In genomic region chr7:27179503-27180430, GRCh38 we compare ENCODE assay signal across 8 cellular contexts. TPM values are rescaled to one million over a fixed set of nuclear protein-coding genes. Genes with fewer than 3 reads are reported as not detected.
DNase-seq lines count a peak whose midpoint lies in the region; ATAC-seq, FAIRE-seq and TF ChIP-seq lines count a peak whose summit lies in the region.

No MANE protein-coding gene starts in this region.

- intact Hi-C loops in CD8-positive, alpha-beta T cell (cut with DNase I, micrococcal nuclease), result no loop called here
- intact Hi-C loops in left lung (cut with DNase I), result no loop called here

- H3K36me3 Mint-ChIP-seq in CD8-positive, alpha-beta T cell, result no peaks in the 10 kb centered on the region

- no peaks in the 10 kb centered on the region for H3K9me3 Mint-ChIP-seq in CD8-positive, alpha-beta T cell

- peaks cover 57% of the 10 kb centered on the region for H3K27me3 ChIP-seq in CD8-positive, alpha-beta T cell (ENCODE audit: insufficient read depth, low read length)
- H3K27me3 ChIP-seq in bronchial epithelial cell (ENCODE audit: control insufficient read depth, insufficient read depth, low read length) (peaks cover 68% of the 10 kb centered on the region), left lung (peaks cover 99 to 100% of the 10 kb centered on the region in 2 donors)

- no peak overlapping the region for H3K27ac Mint-ChIP-seq in CD8-positive, alpha-beta T cell

- no peak for FAIRE-seq in bronchial epithelial cell (lab: Jason Lieb, UNC)

- POLR2A ChIA-PET in CD8-positive, alpha-beta T cell (lab: Charles Lee), result interaction anchor here (0.7 kb wide), 1 partner anchor 39 kb away, joined by 4 read pairs; no protein-coding TSS in a partner anchor

- peak in 6 of 7 experiments; percentile 47 to 75 (median 58) for DNase-seq in CD8-positive, alpha-beta T cell
- DNase-seq in HUDEP-2 (lab: John Stamatoyannopoulos, UW; ENCODE audit: unreplicated experiment in 76 of 76), result peak in 45 of 76 experiments; percentile 1 to 73 (median 33)
- DNase-seq in bronchial epithelial cell (ENCODE audit: low read depth), result no peak
- peak; percentile 55 to 90 for DNase-seq in left lung
- DNase-seq in stimulated activated CD4-positive, alpha-beta T cell treated with anti-CD3 and anti-CD28 coated beads, Interleukin-4, amount 100 ng/mL, for 4 hours, result peak; percentile 41 to 67

- peaks cover 24% of the 10 kb centered on the region for H3K4me1 Mint-ChIP-seq in CD8-positive, alpha-beta T cell (ENCODE audit: low read depth)

- H3K27ac ChIP-seq in CD8-positive, alpha-beta T cell (ENCODE audit: low read depth, low read length), result no peak overlapping the region
- H3K27ac ChIP-seq in VCaP, result peak overlapping the region; percentile 99
- no peak overlapping the region for H3K27ac ChIP-seq in left lung

- TF ChIP-seq CTCF in CD8-positive, alpha-beta T cell (IDR thresholded peaks at IDR 0.05), result peak; percentile 89
- peak; percentile 92 for TF ChIP-seq CTCF in VCaP (conservative IDR thresholded peaks at IDR 0.05)
- TF ChIP-seq CTCF in bronchial epithelial cell (IDR thresholded peaks at IDR 0.05; ENCODE audit: insufficient read depth, low read length, severe bottlenecking), result peak; percentile 82
- TF ChIP-seq CTCF in left lung (IDR thresholded peaks at IDR 0.05), result peak; percentile 79 to 81

- H3K27me3 Mint-ChIP-seq in CD8-positive, alpha-beta T cell (ENCODE audit: low read depth), result peaks cover 66% of the 10 kb centered on the region

- ATAC-seq in CD8-positive, alpha-beta T cell, result peak; percentile 77
- peak; percentile 77 for ATAC-seq in left lung
- no peak for ATAC-seq in HG03571 (IDR thresholded peaks at IDR 0.05; ENCODE audit: unreplicated experiment)
- no peak for ATAC-seq in HG02840 (IDR thresholded peaks at IDR 0.05; ENCODE audit: low FRiP score, unreplicated experiment)

- no peaks in the 10 kb centered on the region for H3K36me3 ChIP-seq in CD8-positive, alpha-beta T cell (ENCODE audit: insufficient read depth, low read length)
- H3K36me3 ChIP-seq in bronchial epithelial cell (ENCODE audit: control insufficient read depth, insufficient read depth, low read length) (no peaks in the 10 kb centered on the region), left lung (no peaks in the 10 kb centered on the region)

- H3K4me3 Mint-ChIP-seq in CD8-positive, alpha-beta T cell, result peak overlapping the region; percentile 61

- no peak overlapping the region for H3K4me3 ChIP-seq in CD8-positive, alpha-beta T cell (ENCODE audit: low read depth, low read length)
- H3K4me3 ChIP-seq in bronchial epithelial cell (ENCODE audit: low read depth, low read length) (no peak overlapping the region), left lung (no peak overlapping the region)

- no peaks in the 10 kb centered on the region for H3K9me3 ChIP-seq in CD8-positive, alpha-beta T cell (ENCODE audit: low read length)
- no peaks in the 10 kb centered on the region for H3K9me3 ChIP-seq in left lung

- CTCF ChIA-PET in CD8-positive, alpha-beta T cell (lab: Charles Lee), result interaction anchor here (0.7 to 3.4 kb wide), 20 partner anchors 9 to 1093 kb away, joined by 3 to 30 read pairs (median 4); partner anchors contain the start of genes HOXA3 and HOXA7

- H3K4me1 ChIP-seq in CD8-positive, alpha-beta T cell (ENCODE audit: insufficient read depth, low read length), result peaks cover 17% of the 10 kb centered on the region
- H3K4me1 ChIP-seq in left lung, result peaks cover 11 to 28% of the 10 kb centered on the region in 2 donors

RNA-seq across cellular contexts. Expression of gene HOXA11, which starts 5.3 kb away (rescaled TPM):
- total RNA-seq in CD8-positive, alpha-beta T cell, result not detected
- total RNA-seq in bronchial epithelial cell (not detected in 2 replicates), left lung (under 1 TPM in 1 of 2 donors, not detected in 1; 0.10 TPM)

RNA-seq across cellular contexts. Expression of gene HOXA10, which starts 5.6 kb away (rescaled TPM):
- total RNA-seq in CD8-positive, alpha-beta T cell, result not detected
- total RNA-seq in bronchial epithelial cell (not detected in 2 replicates), left lung (under 1 TPM; 0.42 to 0.55 TPM)

RNA-seq across cellular contexts. Expression of gene HOXA9, which starts 14.4 kb away (rescaled TPM):
- total RNA-seq in CD8-positive, alpha-beta T cell, result not detected
- total RNA-seq in bronchial epithelial cell, result not detected in 2 replicates
- 1 to 10 TPM in 1 of 2 donors, under 1 TPM in 1; 0.73 to 1.4 TPM for total RNA-seq in left lung

RNA-seq across cellular contexts. Expression of gene HOXA13, which starts 20.1 kb away (rescaled TPM):
- not detected for total RNA-seq in CD8-positive, alpha-beta T cell
- total RNA-seq in bronchial epithelial cell (under 0.01 TPM in 1 of 2 replicates, not detected in the other), left lung (not detected)

RNA-seq across cellular contexts. Expression of gene HOXA7, which starts 23.3 kb away (rescaled TPM):
- not detected for total RNA-seq in CD8-positive, alpha-beta T cell
- not detected in 2 replicates for total RNA-seq in bronchial epithelial cell
- total RNA-seq in left lung, result 1 to 10 TPM; 1.3 to 2.2 TPM

Comparison
In these comparisons a context has a peak if more than half of its experiments do, and no peak if none do; other contexts are left out.
1. ATAC-seq: peak in CD8-positive, alpha-beta T cell (single experiment) and left lung (single experiment); none in HG03571 (single experiment) and HG02840 (single experiment).
2. Peak in every context shown above with its lines, with median percentiles within 50 percentile points of each other: CTCF ChIP-seq.